31 cellular contexts compared by ENCODE assay signal in genomic region chr6:33136310-33136895, GRCh38.
"Had no signal": no experiment of that assay in that cellular context is flagged by ENCODE, and none has a peak within 500 bp of the region (broad histone marks: within the 10 kb centered on the region; RNA-seq: fewer than 3 reads in every experiment).

No MANE protein-coding gene starts in this region.

- H3K4me3 ChIP-seq: SJCRH30 had no signal

- ATAC-seq: activated CD8-positive, alpha-beta memory T cell treated with anti-CD3 and anti-CD28 coated beads, Interleukin-2, amount 10 ng/mL, durations not matched to agents 7 days and 5 days; activated naive CD4-positive, alpha-beta T cell treated with anti-CD3 and anti-CD28 coated beads, Interleukin-2, amount 50 U/mL, for 72 hours; activated naive CD8-positive, alpha-beta T cell treated with anti-CD3 and anti-CD28 coated beads, Interleukin-2, amount 50 U/mL, for 24 hours; Panc1; SK-N-SH treated with all-trans-retinoic acid at 6 μM for 48 hours; T-helper 17 cell had no signal

- DNase-seq: activated B cell treated with CpG ODN at 0.5 μM for 24 hours; activated CD4-positive, alpha-beta T cell treated with anti-CD3 and anti-CD28 coated beads for 1 hour; activated CD4-positive, alpha-beta T cell treated with anti-CD3 and anti-CD28 coated beads, Interleukin-2, amount 10 ng/mL, durations not matched to agents 24 days and 14 days; activated CD4-positive, alpha-beta T cell treated with anti-CD3 and anti-CD28 coated beads, Interleukin-2, amount 50 U/mL, for 48 hours; activated CD8-positive, alpha-beta memory T cell treated with anti-CD3 and anti-CD28 coated beads, Interleukin-2, amount 10 ng/mL, durations not matched to agents 7 days and 5 days; activated effector memory CD4-positive, alpha-beta T cell treated with anti-CD3 and anti-CD28 coated beads, Interleukin-2, amount 50 U/mL, for 16 hours; activated naive CD4-positive, alpha-beta T cell treated with Interleukin-2 at 50 U/mL for 16 hours; activated naive CD8-positive, alpha-beta T cell treated with anti-CD3 and anti-CD28 coated beads, Interleukin-2, amount 50 U/mL, for 24 hours; activated T-cell treated with anti-CD3 and anti-CD28 coated beads, Interleukin-2, amount 50 U/mL, for 24 hours; amniotic stem cell; KBM-7; NCI-H1105 treated with DMSO at 0.1 percent for 48 hours; NCI-H1436 treated with DMSO at 0.1 percent for 48 hours; NCI-H187 treated with DMSO at 0.1 percent for 48 hours; NCI-H2081 treated with DMSO at 0.1 percent for 48 hours; NCI-H2171 treated with DMSO at 0.1 percent for 48 hours; NCI-H226; NCI-H526; NCI-H774; OCI-M1; Right ventricle myocardium superior; RPMI8226; SJCRH30; T-helper 17 cell; T-helper 9 cell had no signal

- H3K27me3 Mint-ChIP-seq: activated B cell treated with CpG ODN at 0.5 μM for 24 hours had no signal

- H3K27ac Mint-ChIP-seq: activated B cell treated with CpG ODN at 0.5 μM for 24 hours; activated CD4-positive, alpha-beta T cell treated with anti-CD3 and anti-CD28 coated beads, Interleukin-2, amount 10 ng/mL, durations not matched to agents 24 days and 14 days; activated CD8-positive, alpha-beta memory T cell treated with anti-CD3 and anti-CD28 coated beads, Interleukin-2, amount 10 ng/mL, durations not matched to agents 7 days and 5 days; activated naive CD4-positive, alpha-beta T cell treated with anti-CD3 and anti-CD28 coated beads, Interleukin-2, amount 50 U/mL, for 72 hours; activated naive CD8-positive, alpha-beta T cell treated with anti-CD3 and anti-CD28 coated beads, Interleukin-2, amount 50 U/mL, for 24 hours; activated T-cell treated with anti-CD3 and anti-CD28 coated beads, Interleukin-2, amount 50 U/mL, for 24 hours; activated T-helper 1 cell treated with anti-CD3 and anti-CD28 coated beads, Interleukin-12 subunit alpha, Interleukin-12 subunit beta, Interleukin-2, Interleukin-4 antibody, amounts not matched to agents 30 ng/mL and 10 ng/mL and 1 ng/mL, durations not matched to agents 14 hours and 24 hours and 36 hours; brain; T-helper 17 cell had no signal

- H3K9me3 ChIP-seq: SJCRH30 had no signal

- H3K4me1 Mint-ChIP-seq: activated CD8-positive, alpha-beta memory T cell treated with anti-CD3 and anti-CD28 coated beads, Interleukin-2, amount 10 ng/mL, durations not matched to agents 7 days and 5 days; activated naive CD8-positive, alpha-beta T cell treated with anti-CD3 and anti-CD28 coated beads, Interleukin-2, amount 50 U/mL, for 24 hours; brain; central memory CD8-positive, alpha-beta T cell had no signal

- H3K36me3 Mint-ChIP-seq: activated CD8-positive, alpha-beta memory T cell treated with anti-CD3 and anti-CD28 coated beads, Interleukin-2, amount 10 ng/mL, durations not matched to agents 7 days and 5 days; activated naive CD4-positive, alpha-beta T cell treated with anti-CD3 and anti-CD28 coated beads, Interleukin-2, amount 50 U/mL, for 72 hours; brain had no signal

- H3K36me3 ChIP-seq: SJCRH30 had no signal

- H3K4me1 ChIP-seq: SJCRH30 had no signal

- H3K4me3 Mint-ChIP-seq: activated B cell treated with CpG ODN at 0.5 μM for 24 hours; activated CD4-positive, alpha-beta T cell treated with anti-CD3 and anti-CD28 coated beads, Interleukin-2, amount 10 ng/mL, durations not matched to agents 24 days and 14 days; activated CD8-positive, alpha-beta memory T cell treated with anti-CD3 and anti-CD28 coated beads, Interleukin-2, amount 10 ng/mL, durations not matched to agents 7 days and 5 days; activated naive CD8-positive, alpha-beta T cell treated with anti-CD3 and anti-CD28 coated beads, Interleukin-2, amount 50 U/mL, for 24 hours; activated T-cell treated with anti-CD3 and anti-CD28 coated beads, Interleukin-2, amount 50 U/mL, for 24 hours; activated T-helper 1 cell treated with anti-CD3 and anti-CD28 coated beads, Interleukin-12 subunit alpha, Interleukin-12 subunit beta, Interleukin-2, Interleukin-4 antibody, amounts not matched to agents 30 ng/mL and 10 ng/mL and 1 ng/mL, durations not matched to agents 14 hours and 24 hours and 36 hours; brain; central memory CD8-positive, alpha-beta T cell; T-helper 17 cell had no signal

- H3K9me3 Mint-ChIP-seq: activated B cell treated with CpG ODN at 0.5 μM for 24 hours; activated CD4-positive, alpha-beta T cell treated with anti-CD3 and anti-CD28 coated beads, Interleukin-2, amount 10 ng/mL, durations not matched to agents 24 days and 14 days; activated naive CD4-positive, alpha-beta T cell treated with anti-CD3 and anti-CD28 coated beads, Interleukin-2, amount 50 U/mL, for 72 hours; activated naive CD8-positive, alpha-beta T cell treated with anti-CD3 and anti-CD28 coated beads, Interleukin-2, amount 50 U/mL, for 24 hours; activated T-cell treated with anti-CD3 and anti-CD28 coated beads, Interleukin-2, amount 50 U/mL, for 24 hours; activated T-helper 1 cell treated with anti-CD3 and anti-CD28 coated beads, Interleukin-12 subunit alpha, Interleukin-12 subunit beta, Interleukin-2, Interleukin-4 antibody, amounts not matched to agents 30 ng/mL and 10 ng/mL and 1 ng/mL, durations not matched to agents 14 hours and 24 hours and 36 hours; brain; central memory CD8-positive, alpha-beta T cell had no signal

- H3K27ac ChIP-seq: SJCRH30 had no signal
